ENCODE assay signal across 11 cellular contexts in genomic region chr11:133952199-133953190, GRCh38. TPM values are rescaled to one million over a fixed set of nuclear protein-coding genes. Genes with fewer than 3 reads are reported as not detected.
DNase-seq lines count a peak whose midpoint lies in the region; ATAC-seq, FAIRE-seq and TF ChIP-seq lines count a peak whose summit lies in the region.
"Had no signal": no experiment of that assay in that cellular context is flagged by ENCODE, and none has a peak within 500 bp of the region (broad histone marks: within the 10 kb centered on the region; RNA-seq: fewer than 3 reads in every experiment).

No MANE protein-coding gene starts in this region.

- no peak for ATAC-seq in activated T-cell treated with anti-CD3 and anti-CD28 coated beads, Interleukin-2, amount 50 U/mL, for 72 hours (replicated peaks in 1 of 2)
- no peak for ATAC-seq in thoracic aorta (ENCODE audit: insufficient number of reproducible peaks, low FRiP score, low read depth)
- ATAC-seq in GM21717 (IDR thresholded peaks at IDR 0.05; ENCODE audit: unreplicated experiment), result no peak
- ATAC-seq: HCT116 had no signal

- H3K27me3 Mint-ChIP-seq in activated T-cell treated with anti-CD3 and anti-CD28 coated beads, Interleukin-2, amount 50 U/mL, for 72 hours (ENCODE audit: low read depth), result peaks cover 6% of the 10 kb centered on the region
- peaks cover 17% of the 10 kb centered on the region for H3K27me3 Mint-ChIP-seq in activated T-cell treated with anti-CD3 and anti-CD28 coated beads, Interleukin-2, amount 50 U/mL, for 24 hours

- H2BK5ac ChIP-seq in mesendoderm (ENCODE audit: low read length), result no peak overlapping the region

- peak overlapping the region; percentile 90 to 94 for H3K4me3 Mint-ChIP-seq in activated T-cell treated with anti-CD3 and anti-CD28 coated beads, Interleukin-2, amount 50 U/mL, for 72 hours
- no peak overlapping the region for H3K4me3 Mint-ChIP-seq in activated T-cell treated with anti-CD3 and anti-CD28 coated beads, Interleukin-2, amount 50 U/mL, for 24 hours

- peaks cover 2 to 5% of the 10 kb centered on the region in 2 donors for H3K36me3 Mint-ChIP-seq in activated T-cell treated with anti-CD3 and anti-CD28 coated beads, Interleukin-2, amount 50 U/mL, for 72 hours (ENCODE audit: insufficient read depth in 2 of 2)
- H3K36me3 Mint-ChIP-seq in activated T-cell treated with anti-CD3 and anti-CD28 coated beads, Interleukin-2, amount 50 U/mL, for 24 hours (ENCODE audit: low read depth), result peaks cover 10% of the 10 kb centered on the region

- no peak overlapping the region for H3K27ac ChIP-seq in mesendoderm (ENCODE audit: low read depth, low read length)
- peak overlapping the region; percentile 93 to 94 for H3K27ac ChIP-seq in thoracic aorta

- H3K4me2 ChIP-seq in mesendoderm (ENCODE audit: low read length), result no peak overlapping the region

- H3K4ac ChIP-seq in mesendoderm (ENCODE audit: low read depth, low read length), result no peak overlapping the region

- no peak overlapping the region for H3K27ac Mint-ChIP-seq in activated T-cell treated with anti-CD3 and anti-CD28 coated beads, Interleukin-2, amount 50 U/mL, for 72 hours
- H3K27ac Mint-ChIP-seq in activated T-cell treated with anti-CD3 and anti-CD28 coated beads, Interleukin-2, amount 50 U/mL, for 24 hours, result no peak overlapping the region
- H3K27ac Mint-ChIP-seq: endodermal cell had no signal

- H4K5ac ChIP-seq in mesendoderm (ENCODE audit: low read length), result no peak overlapping the region

- peak overlapping the region; percentile 70 for H3K9ac ChIP-seq in mesendoderm (ENCODE audit: low read length)

- no peak overlapping the region for H3K4me3 ChIP-seq in bronchial epithelial cell (ENCODE audit: low read depth, low read length)
- no peak overlapping the region for H3K4me3 ChIP-seq in mesendoderm (ENCODE audit: low read length)
- H3K4me3 ChIP-seq in thoracic aorta, result peak overlapping the region; percentile 70

- H3K4me1 Mint-ChIP-seq in activated T-cell treated with anti-CD3 and anti-CD28 coated beads, Interleukin-2, amount 50 U/mL, for 72 hours (ENCODE audit: low read depth), result peaks cover 67% of the 10 kb centered on the region
- peaks cover 67% of the 10 kb centered on the region for H3K4me1 Mint-ChIP-seq in activated T-cell treated with anti-CD3 and anti-CD28 coated beads, Interleukin-2, amount 50 U/mL, for 24 hours (ENCODE audit: low read depth)

- no peaks in the 10 kb centered on the region for H3K9me3 ChIP-seq in thoracic aorta

- no peak overlapping the region for H4K8ac ChIP-seq in mesendoderm (ENCODE audit: low read depth, low read length)

- H3K23ac ChIP-seq in mesendoderm (ENCODE audit: low read length), result no peak overlapping the region

- no peak for TF ChIP-seq CTCF in bronchial epithelial cell (IDR thresholded peaks at IDR 0.05; ENCODE audit: insufficient read depth, low read length, severe bottlenecking)
- no peak for TF ChIP-seq CTCF in thoracic aorta (IDR thresholded peaks at IDR 0.05)

- H3K79me2 ChIP-seq in mesendoderm (ENCODE audit: control insufficient read depth, insufficient read depth, low read length), result peaks cover 12% of the 10 kb centered on the region

- WGBS in mesendoderm (ENCODE audit: extremely low coverage, insufficient coverage, low lambda C conversion rate), result no CpG with 5 or more reads among the region's 10 CpGs

- H3K4me1 ChIP-seq in mesendoderm (ENCODE audit: control insufficient read depth, low read depth, low read length) (peaks cover 24% of the 10 kb centered on the region), thoracic aorta (ENCODE audit: control insufficient read depth in 1 of 2, low read depth in 2 of 2) (peaks cover 31 to 81% of the 10 kb centered on the region in 2 donors)

- no peak for DNase-seq in activated T-cell treated with anti-CD3 and anti-CD28 coated beads, Interleukin-2, amount 50 U/mL, for 72 hours
- no peak for DNase-seq in activated T-cell treated with anti-CD3 and anti-CD28 coated beads, Interleukin-2, amount 50 U/mL, for 24 hours
- no peak for DNase-seq in bronchial epithelial cell (ENCODE audit: low read depth)
- no peak for DNase-seq in mesendoderm
- DNase-seq in thoracic aorta (ENCODE audit: low spot score), result no peak
- no peak for DNase-seq in HUDEP-2 (lab: John Stamatoyannopoulos, UW; ENCODE audit: unreplicated experiment in 76 of 76)
- no peak for DNase-seq in SW480 (ENCODE audit: low spot score)
- DNase-seq: KBM-7 had no signal

- H3K36me3 ChIP-seq in bronchial epithelial cell (ENCODE audit: control insufficient read depth, insufficient read depth, low read length), result no peaks in the 10 kb centered on the region
- H3K36me3 ChIP-seq in mesendoderm (ENCODE audit: control insufficient read depth, insufficient read depth, low read length), result no peaks in the 10 kb centered on the region
- no peaks in the 10 kb centered on the region for H3K36me3 ChIP-seq in thoracic aorta

- peak overlapping the region; percentile 45 for H2AK5ac ChIP-seq in mesendoderm (ENCODE audit: low read length)

- no peak overlapping the region for H2BK120ac ChIP-seq in mesendoderm (ENCODE audit: low read depth, low read length)

- H2BK15ac ChIP-seq in mesendoderm (replicated peaks; ENCODE audit: low read depth), result no peak overlapping the region

- H3K18ac ChIP-seq in mesendoderm (ENCODE audit: low read length), result no peak overlapping the region

- H3K27me3 ChIP-seq in bronchial epithelial cell (ENCODE audit: control insufficient read depth, insufficient read depth, low read length) (peaks cover 13% of the 10 kb centered on the region), mesendoderm (ENCODE audit: insufficient read depth, low read length, poor library complexity) (peaks cover 9% of the 10 kb centered on the region), thoracic aorta (replicated peaks; ENCODE audit: insufficient read depth) (no peaks in the 10 kb centered on the region)

- peaks cover 5% of the 10 kb centered on the region for H3K79me1 ChIP-seq in mesendoderm (ENCODE audit: low read length)

- peak overlapping the region; percentile 89 for H3K56ac ChIP-seq in mesendoderm (ENCODE audit: low read length)

- no peaks in the 10 kb centered on the region for H3K9me3 Mint-ChIP-seq in activated T-cell treated with anti-CD3 and anti-CD28 coated beads, Interleukin-2, amount 50 U/mL, for 72 hours
- H3K9me3 Mint-ChIP-seq in activated T-cell treated with anti-CD3 and anti-CD28 coated beads, Interleukin-2, amount 50 U/mL, for 24 hours, result no peaks in the 10 kb centered on the region
- H3K9me3 Mint-ChIP-seq: endodermal cell had no signal

- peak; percentile 64 for FAIRE-seq in bronchial epithelial cell (lab: Jason Lieb, UNC)

RNA-seq across cellular contexts. Expression of gene IGSF9B, which starts 4.3 kb away (rescaled TPM):
- 10 to 100 TPM; 81.8 to 87.0 TPM for total RNA-seq in activated T-cell treated with anti-CD3 and anti-CD28 coated beads, Interleukin-2, amount 50 U/mL, for 72 hours
- under 0.01 and 0.38 TPM in 2 replicates for total RNA-seq in bronchial epithelial cell
- polyA plus RNA-seq in mesendoderm (2013, experiment 1 of 2), result 8.4 TPM
- 7.0 TPM for polyA plus RNA-seq in mesendoderm (2013, experiment 2 of 2)
- 10 to 100 TPM; 67.1 to 77.2 TPM for total RNA-seq in thoracic aorta

Comparison
In these comparisons a context has a peak if more than half of its experiments do, and no peak if none do; other contexts are left out.
1. RNA of gene IGSF9B, which starts 4.3 kb away (total RNA-seq): 81.8 to 87.0 TPM in activated T-cell treated with anti-CD3 and anti-CD28 coated beads, Interleukin-2, amount 50 U/mL, for 72 hours and 67.1 to 77.2 TPM in thoracic aorta; under 0.01 to 0.38 TPM in bronchial epithelial cell; every median in the first group is over 10 times any median in the second.